In genomic region chr19:11673608-11674041, GRCh38 we compare ENCODE assay signal across 8 cellular contexts.
DNase-seq lines count a peak whose midpoint lies in the region; ATAC-seq and TF ChIP-seq lines count a peak whose summit lies in the region.

No MANE protein-coding gene starts in this region.

- H3K9me3 Mint-ChIP-seq in T-helper 2 cell treated with Interferon-gamma antibody and Interleukin-4, amounts not matched to agents 5 μg/mL and 100 μg/mL, for 36 hours: peaks cover 15% of the 10 kb centered on the region

- no peak for TF ChIP-seq POLR2A in sigmoid colon (IDR thresholded peaks at IDR 0.05)

- in situ Hi-C loops in brain microvascular endothelial cell (cut with HindIII; ENCODE audit: low pct_ligation_motif_present, low sequenced_read_pairs): no loop called here

- H3K4me3 Mint-ChIP-seq in T-helper 2 cell treated with Interferon-gamma antibody and Interleukin-4, amounts not matched to agents 5 μg/mL and 100 μg/mL, for 36 hours: no peak overlapping the region

- TF ChIP-seq EP300 in Ishikawa (IDR thresholded peaks at IDR 0.05; ENCODE audit: borderline replicate concordance) (no peak), sigmoid colon (IDR thresholded peaks at IDR 0.05) (no peak)

- H3K27me3 ChIP-seq in brain microvascular endothelial cell (replicated peaks) (no peaks in the 10 kb centered on the region), iPS-20b (ENCODE audit: insufficient read depth, low read length) (no peaks in the 10 kb centered on the region), sigmoid colon (peaks cover 0 to 8% (median 0%) of the 10 kb centered on the region in 3 donors)

- no peaks in the 10 kb centered on the region for H3K36me3 ChIP-seq in brain microvascular endothelial cell (replicated peaks)
- no peaks in the 10 kb centered on the region for H3K36me3 ChIP-seq in iPS-20b (ENCODE audit: insufficient read depth, low read depth, low read length)
- no peaks in the 10 kb centered on the region for H3K36me3 ChIP-seq in sigmoid colon

- H3K9ac ChIP-seq in iPS-20b (ENCODE audit: low read depth, low read length): no peak overlapping the region

- ATAC-seq in HG02870 (IDR thresholded peaks at IDR 0.05; ENCODE audit: unreplicated experiment) (no peak), HG03280 (IDR thresholded peaks at IDR 0.05; ENCODE audit: unreplicated experiment) (no peak)

- DNase-seq in COR-L47 (lab: John Stamatoyannopoulos, UW): peak; percentile 44
- peak; percentile 58 for DNase-seq in brain microvascular endothelial cell
- peak; percentile 82 for DNase-seq in sigmoid colon
- no peak for DNase-seq in T-helper 2 cell treated with Interferon-gamma antibody and Interleukin-4, amounts not matched to agents 5 μg/mL and 100 μg/mL, for 36 hours (ENCODE audit: low spot score)

- H3K4me1 ChIP-seq in iPS-20b (ENCODE audit: insufficient read depth, low read length) (no peaks in the 10 kb centered on the region), sigmoid colon (peaks cover 0 to 12% (median 8%) of the 10 kb centered on the region in 4 donors)

- H3K9me3 ChIP-seq in iPS-20b (ENCODE audit: insufficient read depth, low read depth, low read length) (peaks cover 58% of the 10 kb centered on the region), sigmoid colon (no peaks in the 10 kb centered on the region)

- TF ChIP-seq CTCF in brain microvascular endothelial cell (IDR thresholded peaks at IDR 0.05; ENCODE audit: low read depth, low read length, missing control alignments) (peak; percentile 90), sigmoid colon (IDR thresholded peaks at IDR 0.05) (peak; percentile 42 to 83 (median 74))

- H3K36me3 Mint-ChIP-seq in T-helper 2 cell treated with Interferon-gamma antibody and Interleukin-4, amounts not matched to agents 5 μg/mL and 100 μg/mL, for 36 hours (ENCODE audit: low read depth): no peaks in the 10 kb centered on the region

- peak; percentile 53 for TF ChIP-seq RAD21 in Ishikawa (IDR thresholded peaks at IDR 0.05; ENCODE audit: low read depth)

- peak overlapping the region; percentile 53 for H3K4me3 ChIP-seq in brain microvascular endothelial cell (ENCODE audit: low read depth, low read length)
- peak overlapping the region; percentile 56; the same call in 1 of the 2 replicates for H3K4me3 ChIP-seq in iPS-20b (ENCODE audit: low read length)
- peak overlapping the region; percentile 34 to 53 (median 43) for H3K4me3 ChIP-seq in sigmoid colon

- H3K27ac ChIP-seq in brain microvascular endothelial cell: no peak overlapping the region
- H3K27ac ChIP-seq in iPS-20b (ENCODE audit: low read length): no peak overlapping the region
- H3K27ac ChIP-seq in sigmoid colon: peak overlapping the region in 1 of 4 donors; percentile 38

- H3K27ac Mint-ChIP-seq in T-helper 2 cell treated with Interferon-gamma antibody and Interleukin-4, amounts not matched to agents 5 μg/mL and 100 μg/mL, for 36 hours: no peak overlapping the region

- intact Hi-C loops in sigmoid colon (cut with DNase I): no loop called here

- WGBS in sigmoid colon, 2 donors: 4 to 16% methylated on average over 14 of the region's 14 CpGs

- H3K27me3 Mint-ChIP-seq in T-helper 2 cell treated with Interferon-gamma antibody and Interleukin-4, amounts not matched to agents 5 μg/mL and 100 μg/mL, for 36 hours (ENCODE audit: low read depth): peaks cover 2% of the 10 kb centered on the region

- H3K4me1 Mint-ChIP-seq in T-helper 2 cell treated with Interferon-gamma antibody and Interleukin-4, amounts not matched to agents 5 μg/mL and 100 μg/mL, for 36 hours (ENCODE audit: low read depth): no peaks in the 10 kb centered on the region

TF ChIP-seq in Ishikawa, 13 proteins besides CTCF, POLR2A, EP300 and RAD21:
- no peak for TF ChIP-seq TEAD4 (IDR thresholded peaks at IDR 0.05)
- TF ChIP-seq EGR1 (IDR thresholded peaks at IDR 0.05): no peak
- no peak for TF ChIP-seq YY1 (IDR thresholded peaks at IDR 0.05; ENCODE audit: low read depth)
- TF ChIP-seq TCF12 (IDR thresholded peaks at IDR 0.05; ENCODE audit: low read depth): no peak
- TF ChIP-seq FOXM1 (IDR thresholded peaks at IDR 0.05; ENCODE audit: borderline replicate concordance, low read depth): no peak
- TF ChIP-seq NFIC (IDR thresholded peaks at IDR 0.05): no peak
- no peak for TF ChIP-seq ZBTB7A (IDR thresholded peaks at IDR 0.05; ENCODE audit: low read depth)
- TF ChIP-seq, protein P1, sequence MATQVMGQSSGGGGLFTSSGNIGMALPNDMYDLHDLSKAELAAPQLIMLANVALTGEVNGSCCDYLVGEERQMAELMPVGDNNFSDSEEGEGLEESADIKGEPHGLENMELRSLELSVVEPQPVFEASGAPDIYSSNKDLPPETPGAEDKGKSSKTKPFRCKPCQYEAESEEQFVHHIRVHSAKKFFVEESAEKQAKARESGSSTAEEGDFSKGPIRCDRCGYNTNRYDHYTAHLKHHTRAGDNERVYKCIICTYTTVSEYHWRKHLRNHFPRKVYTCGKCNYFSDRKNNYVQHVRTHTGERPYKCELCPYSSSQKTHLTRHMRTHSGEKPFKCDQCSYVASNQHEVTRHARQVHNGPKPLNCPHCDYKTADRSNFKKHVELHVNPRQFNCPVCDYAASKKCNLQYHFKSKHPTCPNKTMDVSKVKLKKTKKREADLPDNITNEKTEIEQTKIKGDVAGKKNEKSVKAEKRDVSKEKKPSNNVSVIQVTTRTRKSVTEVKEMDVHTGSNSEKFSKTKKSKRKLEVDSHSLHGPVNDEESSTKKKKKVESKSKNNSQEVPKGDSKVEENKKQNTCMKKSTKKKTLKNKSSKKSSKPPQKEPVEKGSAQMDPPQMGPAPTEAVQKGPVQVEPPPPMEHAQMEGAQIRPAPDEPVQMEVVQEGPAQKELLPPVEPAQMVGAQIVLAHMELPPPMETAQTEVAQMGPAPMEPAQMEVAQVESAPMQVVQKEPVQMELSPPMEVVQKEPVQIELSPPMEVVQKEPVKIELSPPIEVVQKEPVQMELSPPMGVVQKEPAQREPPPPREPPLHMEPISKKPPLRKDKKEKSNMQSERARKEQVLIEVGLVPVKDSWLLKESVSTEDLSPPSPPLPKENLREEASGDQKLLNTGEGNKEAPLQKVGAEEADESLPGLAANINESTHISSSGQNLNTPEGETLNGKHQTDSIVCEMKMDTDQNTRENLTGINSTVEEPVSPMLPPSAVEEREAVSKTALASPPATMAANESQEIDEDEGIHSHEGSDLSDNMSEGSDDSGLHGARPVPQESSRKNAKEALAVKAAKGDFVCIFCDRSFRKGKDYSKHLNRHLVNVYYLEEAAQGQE (IDR thresholded peaks at IDR 0.05; ENCODE audit: low read depth): no peak
- TF ChIP-seq TAF1 (IDR thresholded peaks at IDR 0.05; ENCODE audit: low read depth): no peak
- no peak for TF ChIP-seq CREB1 (IDR thresholded peaks at IDR 0.05; ENCODE audit: low read depth)
- no peak for TF ChIP-seq MAX (IDR thresholded peaks at IDR 0.05)
- no peak for TF ChIP-seq CEBPB (IDR thresholded peaks at IDR 0.05)
- no peak for TF ChIP-seq USF1 (IDR thresholded peaks at IDR 0.05)
